ENCODE assay signal across 8 cellular contexts in the genomic region with DNA sequence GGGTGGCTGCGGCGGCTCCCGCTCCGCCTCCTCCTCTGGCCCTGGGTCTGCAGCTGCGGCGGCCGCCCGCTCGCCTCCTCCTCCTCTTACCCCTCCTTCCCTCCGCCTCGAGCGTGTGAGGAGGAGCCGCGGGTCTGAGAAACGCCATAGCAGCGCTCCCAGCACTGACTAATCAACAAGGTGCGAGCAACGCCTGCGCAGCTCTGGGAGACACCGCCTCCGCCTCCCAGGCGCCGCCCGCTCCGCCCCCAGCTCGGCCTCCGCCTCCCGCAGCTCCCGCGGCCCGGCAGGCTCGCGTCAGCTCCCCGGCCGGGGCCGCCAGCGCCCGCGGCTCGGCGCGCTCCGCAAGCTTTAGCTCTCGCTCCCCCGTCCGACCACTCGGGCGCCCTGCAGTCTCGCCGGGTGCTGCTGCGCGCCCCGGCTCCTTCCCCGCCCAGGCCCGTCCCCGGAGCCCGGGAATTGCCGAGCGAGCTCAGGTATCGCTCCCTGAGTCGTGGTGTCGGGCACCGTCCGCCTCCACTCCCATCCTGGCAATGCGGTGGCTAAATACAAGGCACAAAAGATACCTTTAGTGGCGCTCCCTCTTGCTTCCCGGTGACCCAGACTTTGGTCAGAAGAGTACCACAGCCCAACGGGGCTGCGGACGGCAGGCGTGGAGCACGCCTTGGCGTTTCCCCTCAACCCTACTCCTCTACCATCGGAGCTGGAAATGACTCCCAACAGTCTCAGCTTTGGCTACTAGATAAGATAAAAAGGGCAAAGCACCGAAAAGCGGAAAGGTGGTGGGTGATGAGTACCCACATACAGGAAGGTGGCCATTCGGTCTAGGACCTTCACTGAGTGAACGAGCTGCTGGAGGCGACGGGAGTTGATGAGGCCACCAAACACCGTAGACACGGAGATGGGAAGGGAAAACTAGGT. TPM values are rescaled to one million over a fixed set of nuclear protein-coding genes. Genes with fewer than 3 reads are reported as not detected.
DNase-seq lines count a peak whose midpoint lies in the region; ATAC-seq and TF ChIP-seq lines count a peak whose summit lies in the region.

A gene (minus strand): TSS at position 170 of the 921 bp plus-strand sequence. CDS start 454 bp downstream, outside the sequence.

- H3K27ac ChIP-seq in adrenal gland, result peak within 1 kb of the TSS; percentile 46 to 96 (median 77)
- H3K27ac ChIP-seq in heart right ventricle, result peak within 1 kb of the TSS; percentile 72 to 84 (median 80)
- H3K27ac ChIP-seq in upper lobe of left lung, result peak within 1 kb of the TSS; percentile 64 to 84 (median 75)

- 1 to 3% (median 1%) methylated on average over 18 to 82 of the region's 82 CpGs for WGBS in adrenal gland, 4 donors
- WGBS in heart right ventricle, 2 donors, result 1 to 2% methylated on average over 74 to 82 of the region's 82 CpGs
- WGBS in upper lobe of left lung, 2 donors, result 2% methylated on average over 32 to 39 of the region's 82 CpGs

- TF ChIP-seq EP300 in upper lobe of left lung (IDR thresholded peaks at IDR 0.05), result no peak

- ATAC-seq in HG02763 (IDR thresholded peaks at IDR 0.05; ENCODE audit: unreplicated experiment) (peak; percentile 94), heart right ventricle (peak; percentile 93 to 99 (median 97)), upper lobe of left lung (ENCODE audit: low FRiP score in 2 of 2) (peak; percentile 96 to 97)

- intact Hi-C loops in adrenal gland (cut with DNase I) (loop anchor here (5.0 to 10.0 kb wide), 3 partner anchors 199 to 316 kb away; no protein-coding TSS in a partner anchor), heart right ventricle (cut with DNase I) (loop anchor here (1.0 to 10.0 kb wide), 15 partner anchors 74 to 316 kb away; no protein-coding TSS in a partner anchor), posterior vena cava (cut with DNase I) (loop anchor here in 1 of 2 donors (5.0 to 10.0 kb wide), 2 partner anchors 199 to 306 kb away; no protein-coding TSS in a partner anchor)

- H3K27me3 ChIP-seq in adrenal gland (no peaks in the 10 kb centered on the region), heart right ventricle (peaks cover 0 to 62% (median 7%) of the 10 kb centered on the region in 7 donors), upper lobe of left lung (peaks cover 0 to 5% (median 0%) of the 10 kb centered on the region in 4 donors)

- H3K36me3 ChIP-seq in adrenal gland (replicated peaks in 1 of 2), result no peaks in the 10 kb centered on the region
- no peaks in the 10 kb centered on the region for H3K36me3 ChIP-seq in heart right ventricle
- H3K36me3 ChIP-seq in upper lobe of left lung, result no peaks in the 10 kb centered on the region

- TF ChIP-seq CTCF in GM12875 (IDR thresholded peaks at IDR 0.05; ENCODE audit: borderline replicate concordance, insufficient read depth, low read depth, low read length) (peak; percentile 59), adrenal gland (IDR thresholded peaks at IDR 0.05) (peak; percentile 27 to 92 (median 72)), heart right ventricle (IDR thresholded peaks at IDR 0.05) (peak; percentile 59 to 95 (median 80)), upper lobe of left lung (IDR thresholded peaks at IDR 0.05) (peak; percentile 59 to 94 (median 86))

- TF ChIP-seq POLR2A in adrenal gland (IDR thresholded peaks at IDR 0.05) (peak; percentile 93 to 99), upper lobe of left lung (IDR thresholded peaks at IDR 0.05) (peak in 3 of 4 donors; percentile 61 to 93 (median 78))

- peaks cover 12 to 29% of the 10 kb centered on the region in 2 donors for H3K4me1 ChIP-seq in adrenal gland (replicated peaks in 1 of 2)
- H3K4me1 ChIP-seq in heart right ventricle, result peaks cover 3 to 40% (median 20%) of the 10 kb centered on the region in 9 donors
- peaks cover 15 to 43% (median 23%) of the 10 kb centered on the region in 4 donors for H3K4me1 ChIP-seq in upper lobe of left lung

- peak; percentile 91 to 99 (median 98) for DNase-seq in NCI-H1417 (lab: John Stamatoyannopoulos, UW)
- peak; percentile 83 for DNase-seq in SW480 (ENCODE audit: low spot score)
- peak; percentile 96 to 98 (median 97) for DNase-seq in adrenal gland
- DNase-seq in heart right ventricle, result peak; percentile 93 to 94
- peak; percentile 98 for DNase-seq in posterior vena cava (ENCODE audit: low spot score)
- peak; percentile 94 to 98 for DNase-seq in upper lobe of left lung

- peak within 1 kb of the TSS; percentile 38 for H3K4me3 ChIP-seq in GM12875 (ENCODE audit: low read depth, low read length)
- H3K4me3 ChIP-seq in adrenal gland, result peak within 1 kb of the TSS; percentile 35 to 96 (median 58)
- H3K4me3 ChIP-seq in heart right ventricle, result peak within 1 kb of the TSS; percentile 66 to 89 (median 78)
- H3K4me3 ChIP-seq in upper lobe of left lung, result peak within 1 kb of the TSS; percentile 34 to 75 (median 72)

- H3K9me3 ChIP-seq in adrenal gland (replicated peaks in 1 of 3) (no peaks in the 10 kb centered on the region), heart right ventricle (no peaks in the 10 kb centered on the region), upper lobe of left lung (no peaks in the 10 kb centered on the region)

RNA-seq across cellular contexts. Expression of the gene that starts here (rescaled TPM):
- total RNA-seq in adrenal gland (10 to 100 TPM; 14.2 to 69.5 (median 24.3) TPM), heart right ventricle (10 to 100 TPM in 9 of 10 donors, 1 to 10 TPM in 1; 8.6 to 26.1 (median 13.9) TPM), posterior vena cava (1 to 10 TPM; 8.3 to 9.8 TPM), upper lobe of left lung (10 to 100 TPM in 4 of 6 donors, 1 to 10 TPM in 2; 8.1 to 21.0 (median 13.7) TPM)
- polyA plus RNA-seq in adrenal gland (10 to 100 TPM in 1 of 3 donors, 1 to 10 TPM in 2; 3.5 to 22.6 (median 5.5) TPM), heart right ventricle (1 to 10 TPM; 2.4 to 4.3 TPM)

Comparison
In these comparisons a context has a peak if more than half of its experiments do, and no peak if none do; other contexts are left out.
1. Peak in every context shown above with its lines: DNase-seq, ATAC-seq, H3K4me3 ChIP-seq and H3K27ac ChIP-seq.